In genomic region chr2:106020821-106021316, GRCh38 we compare ENCODE assay signal across 10 cellular contexts.
DNase-seq lines count a peak whose midpoint lies in the region; ATAC-seq and TF ChIP-seq lines count a peak whose summit lies in the region.
"Had no signal": no experiment of that assay in that cellular context is flagged by ENCODE, and none has a peak within 500 bp of the region (broad histone marks: within the 10 kb centered on the region; RNA-seq: fewer than 3 reads in every experiment).

No MANE protein-coding gene starts in this region.

- WGBS in neuronal stem cell (ENCODE audit: extremely low coverage in 2 of 2, insufficient read length in 2 of 2, insufficient replicate concordance in 1 of 2), 2 donors, result no CpG with 5 or more reads among the region's 7 CpGs

- no peak for ATAC-seq in GM18858 (IDR thresholded peaks at IDR 0.05; ENCODE audit: unreplicated experiment)

- in situ Hi-C loops in astrocyte of the spinal cord (cut with HindIII; ENCODE audit: low sequenced_read_pairs) (no loop called here), HAP-1 (cut with MboI; ENCODE audit: low sequenced_read_pairs) (no loop called here)

- no peaks in the 10 kb centered on the region for H3K27me3 Mint-ChIP-seq in nephron (ENCODE audit: low read depth)

- no peak overlapping the region for H2BK5ac ChIP-seq in neuronal stem cell (ENCODE audit: low read length)

- no peaks in the 10 kb centered on the region for H3K36me3 ChIP-seq in HAP-1 (replicated peaks)
- no peaks in the 10 kb centered on the region for H3K36me3 ChIP-seq in neuronal stem cell (replicated peaks in 1 of 2; ENCODE audit: control insufficient read depth in 2 of 2, insufficient read depth in 2 of 2, low read length in 2 of 2)

- H3K4me3 Mint-ChIP-seq in nephron, result peak overlapping the region in 1 of 3 experiments; percentile 48

- no peak overlapping the region for H2AFZ ChIP-seq in neuronal stem cell (ENCODE audit: low read length)

- no peaks in the 10 kb centered on the region for H3K36me3 Mint-ChIP-seq in nephron (ENCODE audit: low read depth)

- no peak overlapping the region for H3K4me3 ChIP-seq in astrocyte of the spinal cord (ENCODE audit: low read depth, low read length)
- H3K4me3 ChIP-seq in HAP-1, result no peak overlapping the region
- H3K4me3 ChIP-seq in neuronal stem cell (ENCODE audit: low read length in 2 of 2), result no peak overlapping the region

- DNase-seq in DMS 273 treated with DMSO at 0.1 percent for 48 hours (lab: John Stamatoyannopoulos, UW) (peak; percentile 75), NCI-H2081 treated with DMSO at 0.1 percent for 48 hours (lab: John Stamatoyannopoulos, UW) (peak; percentile 74), astrocyte of the spinal cord (ENCODE audit: low read depth, low spot score) (peak; percentile 27), HAP-1 (ENCODE audit: low spot score in 2 of 2) (no peak), neuronal stem cell (ENCODE audit: low spot score) (no peak), NCI-H2029 treated with DMSO at 0.1 percent for 48 hours (lab: John Stamatoyannopoulos, UW) (no peak)
- DNase-seq: effector memory CD4-positive, alpha-beta T cell; T1000 had no signal

- H4K8ac ChIP-seq in neuronal stem cell (ENCODE audit: low read depth, low read length), result no peak overlapping the region

- H3K4me2 ChIP-seq in neuronal stem cell (ENCODE audit: insufficient read depth, low read length, poor library complexity, severe bottlenecking), result no peak overlapping the region

- H3K27ac ChIP-seq in neuronal stem cell (replicated peaks; ENCODE audit: low read length), result no peak overlapping the region

- no peak overlapping the region for H2BK120ac ChIP-seq in neuronal stem cell (ENCODE audit: low read depth, low read length)

- no peaks in the 10 kb centered on the region for H3K9me3 ChIP-seq in HAP-1
- H3K9me3 ChIP-seq in neuronal stem cell (replicated peaks in 1 of 2; ENCODE audit: control insufficient read depth in 2 of 2, insufficient read depth in 1 of 2, low read depth in 1 of 2, low read length in 2 of 2), result no peaks in the 10 kb centered on the region

- H3K27ac Mint-ChIP-seq in nephron, result peak overlapping the region in 2 of 3 experiments; percentile 77 to 91

- no peak overlapping the region for H2BK12ac ChIP-seq in neuronal stem cell (ENCODE audit: low read length)

- H2BK15ac ChIP-seq in neuronal stem cell (ENCODE audit: low read length), result no peak overlapping the region

- H3K4me1 ChIP-seq in HAP-1 (no peaks in the 10 kb centered on the region), neuronal stem cell (ENCODE audit: control insufficient read depth in 2 of 2, insufficient read depth in 1 of 2, low read depth in 1 of 2, low read length in 2 of 2) (peaks cover 0 to 5% of the 10 kb centered on the region in 2 donors)

- H3K9ac ChIP-seq in neuronal stem cell (ENCODE audit: low read depth, low read length, poor library complexity), result no peak overlapping the region

- H2AK5ac ChIP-seq in neuronal stem cell (ENCODE audit: low read depth, low read length), result no peak overlapping the region

- TF ChIP-seq CTCF in astrocyte of the spinal cord (IDR thresholded peaks at IDR 0.05; ENCODE audit: low read depth, low read length), result no peak
- TF ChIP-seq CTCF in nephron (IDR thresholded peaks at IDR 0.05; ENCODE audit: unreplicated experiment in 3 of 3), result no peak

- no peak overlapping the region for H3K14ac ChIP-seq in neuronal stem cell (ENCODE audit: low read length)

- H3K27me3 ChIP-seq in HAP-1 (ENCODE audit: low read depth) (no peaks in the 10 kb centered on the region), neuronal stem cell (ENCODE audit: control insufficient read depth in 3 of 3, insufficient read depth in 3 of 3, low read depth in 1 of 3, low read length in 3 of 3) (peaks cover 0 to 8% (median 0%) of the 10 kb centered on the region in 3 experiments)

- H3K18ac ChIP-seq in neuronal stem cell (ENCODE audit: low read length), result no peak overlapping the region

- H3K79me1 ChIP-seq in neuronal stem cell (ENCODE audit: low read depth, low read length), result no peaks in the 10 kb centered on the region

- peaks cover 52% of the 10 kb centered on the region for H3K4me1 Mint-ChIP-seq in nephron

- no peak overlapping the region for H3K4ac ChIP-seq in neuronal stem cell (ENCODE audit: low read length)

- no peak overlapping the region for H3K23ac ChIP-seq in neuronal stem cell (ENCODE audit: low read depth, low read length, poor library complexity)

- H4K91ac ChIP-seq in neuronal stem cell (ENCODE audit: low read depth, low read length, poor library complexity), result no peak overlapping the region

- no peaks in the 10 kb centered on the region for H3K9me3 Mint-ChIP-seq in nephron

Comparison
In these comparisons a context has a peak if more than half of its experiments do, and no peak if none do; other contexts are left out.
1. DNase-seq: peak in DMS 273 treated with DMSO at 0.1 percent for 48 hours (single experiment), NCI-H2081 treated with DMSO at 0.1 percent for 48 hours (single experiment) and astrocyte of the spinal cord (single experiment); none in HAP-1 (0 of 2), neuronal stem cell (single experiment) and NCI-H2029 treated with DMSO at 0.1 percent for 48 hours (single experiment).